ENCODE assay signal across 21 cellular contexts in genomic region chr1:2968471-2968881, GRCh38. TPM values are rescaled to one million over a fixed set of nuclear protein-coding genes. Genes with fewer than 3 reads are reported as not detected.
DNase-seq lines count a peak whose midpoint lies in the region; ATAC-seq and TF ChIP-seq lines count a peak whose summit lies in the region.
"Had no signal": no experiment of that assay in that cellular context is flagged by ENCODE, and none has a peak within 500 bp of the region (broad histone marks: within the 10 kb centered on the region; RNA-seq: fewer than 3 reads in every experiment).

No MANE protein-coding gene starts in this region.

- H2BK15ac ChIP-seq in neuronal stem cell (ENCODE audit: low read length), result peak overlapping the region; percentile 82

- H3K9ac ChIP-seq in neuronal stem cell (ENCODE audit: low read depth, low read length, poor library complexity), result no peak overlapping the region

- WGBS in neuronal stem cell (ENCODE audit: extremely low coverage in 2 of 2, insufficient read length in 2 of 2, insufficient replicate concordance in 1 of 2), 2 donors, result no CpG with 5 or more reads among the region's 25 CpGs
- WGBS in transverse colon (ENCODE audit: low coverage in 1 of 2), 2 donors, result 20 to 32% methylated on average over 6 to 25 of the region's 25 CpGs

- no peak for TF ChIP-seq EP300 in transverse colon (IDR thresholded peaks at IDR 0.05; ENCODE audit: low read depth)

- H2BK120ac ChIP-seq in neuronal stem cell (ENCODE audit: low read depth, low read length), result no peak overlapping the region

- no peak for TF ChIP-seq POLR2A in transverse colon (IDR thresholded peaks at IDR 0.05)

- no peak overlapping the region for H3K4ac ChIP-seq in neuronal stem cell (ENCODE audit: low read length)

- no peaks in the 10 kb centered on the region for H3K36me3 ChIP-seq in neuronal stem cell (replicated peaks in 1 of 2; ENCODE audit: control insufficient read depth in 2 of 2, insufficient read depth in 2 of 2, low read length in 2 of 2)
- no peaks in the 10 kb centered on the region for H3K36me3 ChIP-seq in transverse colon
- H3K36me3 ChIP-seq: cardiac muscle cell, left ventricle myocardium inferior, WERI-Rb-1 had no signal

- DNase-seq in SK-MEL-5 (ENCODE audit: low read depth, low spot score) (peak; percentile 26), head of caudate nucleus (peak; percentile 76 to 94 (median 87)), neuronal stem cell (ENCODE audit: low spot score) (no peak), transverse colon (no peak)
- DNase-seq: activated CD4-positive, alpha-beta memory T cell treated with anti-CD3 and anti-CD28 coated beads, Interleukin-2, amount 10 ng/mL, durations not matched to agents 7 days and 5 days; activated T-cell treated with anti-CD3 and anti-CD28 coated beads, Interleukin-2, amount 50 U/mL, for 24 hours; Caco-2; endodermal cell; left ventricle myocardium inferior; naive B cell; NCI-H1436; NCI-H2227 treated with DMSO at 0.1 percent for 48 hours; stimulated activated CD4-positive, alpha-beta T cell treated with anti-CD3 and anti-CD28 coated beads, Interleukin-1b, Interleukin-23, amount 100 ng/mL, for 48 hours; T-helper 1 cell; WERI-Rb-1 had no signal

- H3K79me1 ChIP-seq in neuronal stem cell (ENCODE audit: low read depth, low read length), result no peaks in the 10 kb centered on the region

- H3K18ac ChIP-seq in neuronal stem cell (ENCODE audit: low read length), result peak overlapping the region; percentile 73

- H3K4me1 ChIP-seq in neuronal stem cell (ENCODE audit: control insufficient read depth in 2 of 2, insufficient read depth in 1 of 2, low read depth in 1 of 2, low read length in 2 of 2) (peaks cover 0 to 4% of the 10 kb centered on the region in 2 donors), transverse colon (no peaks in the 10 kb centered on the region)
- H3K4me1 ChIP-seq: Caco-2, left ventricle myocardium inferior had no signal

- no peak overlapping the region for H2BK5ac ChIP-seq in neuronal stem cell (ENCODE audit: low read length)

- H3K14ac ChIP-seq in neuronal stem cell (ENCODE audit: low read length), result no peak overlapping the region

- no peak overlapping the region for H3K4me2 ChIP-seq in neuronal stem cell (ENCODE audit: insufficient read depth, low read length, poor library complexity, severe bottlenecking)

- no peak overlapping the region for H4K91ac ChIP-seq in neuronal stem cell (ENCODE audit: low read depth, low read length, poor library complexity)

- in situ Hi-C loops in SK-MEL-5 (cut with HindIII; ENCODE audit: low pct_unique_long_range_greater_than_20kb, low sequenced_read_pairs), result no loop called here
- in situ Hi-C loops in transverse colon (cut with MboI; ENCODE audit: low pct_ligation_motif_present in 1 of 4, low pct_unique_long_range_greater_than_20kb in 1 of 4, low sequenced_read_pairs in 3 of 4), result no loop called here

- no peak overlapping the region for H2BK12ac ChIP-seq in neuronal stem cell (ENCODE audit: low read length)

- H2AK5ac ChIP-seq in neuronal stem cell (ENCODE audit: low read depth, low read length), result no peak overlapping the region

- peaks cover 0 to 20% (median 0%) of the 10 kb centered on the region in 3 experiments for H3K27me3 ChIP-seq in neuronal stem cell (ENCODE audit: control insufficient read depth in 3 of 3, insufficient read depth in 3 of 3, low read depth in 1 of 3, low read length in 3 of 3)
- H3K27me3 ChIP-seq in transverse colon, result peaks cover 32% of the 10 kb centered on the region
- H3K27me3 ChIP-seq: cardiac muscle cell had no signal

- ATAC-seq in HG03025 (IDR thresholded peaks at IDR 0.05; ENCODE audit: low FRiP score, unreplicated experiment) (no peak), HG02642 (IDR thresholded peaks at IDR 0.05; ENCODE audit: poor library complexity, unreplicated experiment) (no peak)

- no peak overlapping the region for H3K23ac ChIP-seq in neuronal stem cell (ENCODE audit: low read depth, low read length, poor library complexity)

- H3K4me3 ChIP-seq in neuronal stem cell (ENCODE audit: low read length in 2 of 2) (no peak overlapping the region), transverse colon (no peak overlapping the region)
- H3K4me3 ChIP-seq: cardiac muscle cell, left ventricle myocardium inferior had no signal

- no peak overlapping the region for H4K8ac ChIP-seq in neuronal stem cell (ENCODE audit: low read depth, low read length)

- H3K9me3 ChIP-seq in neuronal stem cell (replicated peaks in 1 of 2; ENCODE audit: control insufficient read depth in 2 of 2, insufficient read depth in 1 of 2, low read depth in 1 of 2, low read length in 2 of 2) (peaks cover 0 to 6% of the 10 kb centered on the region in 2 donors), transverse colon (no peaks in the 10 kb centered on the region)
- H3K9me3 ChIP-seq: Caco-2, left ventricle myocardium inferior had no signal

- H3K27ac ChIP-seq in neuronal stem cell (replicated peaks; ENCODE audit: low read length), result no peak overlapping the region
- peak overlapping the region; percentile 99 for H3K27ac ChIP-seq in temporal lobe (ENCODE audit: low read depth, low read length)
- H3K27ac ChIP-seq in transverse colon, result peak overlapping the region in 1 of 4 donors; percentile 25
- H3K27ac ChIP-seq: cardiac muscle cell, left ventricle myocardium inferior, WERI-Rb-1 had no signal

- intact Hi-C loops in head of caudate nucleus (cut with DNase I), result no loop called here
- intact Hi-C loops in transverse colon (cut with DNase I; ENCODE audit: low total_unique reads), result no loop called here

- no peak overlapping the region for H2AFZ ChIP-seq in neuronal stem cell (ENCODE audit: low read length)

- TF ChIP-seq CTCF in transverse colon (IDR thresholded peaks at IDR 0.05), result no peak

RNA-seq across cellular contexts. Expression of gene ACTRT2, which starts 52.8 kb away (rescaled TPM):
- total RNA-seq in SK-MEL-5 (2014; rRNA removed; shearing (Covaris generic)), result not detected in 2 replicates
- not detected in 2 replicates for polyA plus RNA-seq in SK-MEL-5 (2015; cell fraction: cytosol; rRNA removed)
- polyA plus RNA-seq in SK-MEL-5 (2015; cell fraction: nucleus; rRNA removed), result not detected in 2 replicates
- polyA plus RNA-seq in neuronal stem cell (2013, experiment 1 of 2), result 0.29 TPM
- polyA plus RNA-seq in neuronal stem cell (2013, experiment 2 of 2), result 0.29 TPM
- not detected for total RNA-seq in temporal lobe
- total RNA-seq in transverse colon, result not detected
- total RNA-seq: activated CD4-positive, alpha-beta memory T cell treated with anti-CD3 and anti-CD28 coated beads, Interleukin-2, amount 10 ng/mL, durations not matched to agents 7 days and 5 days; Caco-2; cardiac muscle cell; endodermal cell; G401; left ventricle myocardium inferior; subcutaneous adipose tissue had no signal
- polyA plus RNA-seq: cardiac muscle cell had no signal

Comparison
In these comparisons a context has a peak if more than half of its experiments do, and no peak if none do; other contexts are left out.
1. DNase-seq: peak in SK-MEL-5 (single experiment) and head of caudate nucleus (42 of 42); none in neuronal stem cell (single experiment) and transverse colon (single experiment).